In the genomic region with DNA sequence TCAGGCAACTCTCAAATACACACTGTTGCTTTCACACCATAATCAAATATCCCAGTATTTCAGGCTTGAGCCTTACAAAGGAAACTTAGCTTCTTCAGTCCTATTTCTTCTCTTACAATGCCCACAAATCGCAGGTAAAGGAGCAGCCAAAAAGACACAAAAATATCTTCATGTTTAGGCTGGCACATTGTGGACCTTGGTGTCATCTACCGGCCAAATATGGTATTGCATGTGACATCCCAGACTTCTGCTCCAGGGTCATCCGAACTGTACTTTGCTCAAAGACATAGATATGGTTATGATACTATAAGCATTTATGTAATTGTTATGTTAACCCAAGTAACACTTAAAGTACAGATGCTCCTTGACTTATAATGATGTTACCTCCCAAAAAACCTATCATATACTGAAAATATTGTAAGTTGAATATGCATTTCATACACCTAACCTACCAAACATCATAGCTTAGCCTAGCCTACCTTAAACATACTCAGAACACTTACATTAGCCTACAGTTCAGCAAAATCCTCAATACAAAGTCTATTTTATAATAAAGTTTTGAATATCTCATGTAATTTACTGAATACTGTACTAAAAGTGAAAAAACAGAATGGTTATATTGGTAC, we compare ENCODE assay signal across 8 cellular contexts. TPM values are rescaled to one million over a fixed set of nuclear protein-coding genes. Genes with fewer than 3 reads are reported as not detected.
DNase-seq lines count a peak whose midpoint lies in the region; ATAC-seq, FAIRE-seq and TF ChIP-seq lines count a peak whose summit lies in the region.

No MANE protein-coding gene starts in this region.

- CTCF ChIA-PET in K562 (lab: Yijun Ruan, JAX; ENCODE audit: low intra/inter-chr PET ratio) = interaction anchor here (0.6 to 1.4 kb wide), 9 partner anchors 152 to 1010 kb away, joined by 3 to 5 read pairs (median 3); a partner anchor contains a TSS

- peaks cover 3 to 10% of the 10 kb centered on the region in 2 experiments; a peak in 2 of 5 replicates for H3K27me3 ChIP-seq in K562 (ENCODE audit: control insufficient read depth in 2 of 2, insufficient read depth in 2 of 2, low read length in 2 of 2)

- ATAC-seq in K562 (peak; percentile 89), HG03039 (IDR thresholded peaks at IDR 0.05; ENCODE audit: unreplicated experiment) (no peak)

- TF ChIP-seq RAD21 in K562 (CRISPR knock-in tag; conservative IDR thresholded peaks at IDR 0.05 in 1 of 2, IDR thresholded peaks at IDR 0.05 in 1 of 2) = peak; percentile 97 to 98

- no peak overlapping the region for H3K4me3 ChIP-seq in K562

- no peaks in the 10 kb centered on the region for H3K9me1 ChIP-seq in K562 (ENCODE audit: control insufficient read depth, insufficient read depth, low read length)

- H4K20me1 ChIP-seq in K562 (replicated peaks; ENCODE audit: control insufficient read depth, insufficient read depth, low read length) = no peaks in the 10 kb centered on the region; the same call in 1 of the 2 replicates

- H3K4me1 ChIP-seq in K562 (replicated peaks in 1 of 2; ENCODE audit: control insufficient read depth in 2 of 2, insufficient read depth in 2 of 2, low read length in 2 of 2) = no peaks in the 10 kb centered on the region

- no peak overlapping the region for H3K4me2 ChIP-seq in K562 (ENCODE audit: insufficient read depth, low read length)

- H3K36me3 ChIP-seq in K562 (ENCODE audit: control insufficient read depth, insufficient read depth, low read length) = no peaks in the 10 kb centered on the region

- H3K27ac ChIP-seq in K562 (ENCODE audit: extremely low read depth, low read depth, low read length) = no peak overlapping the region

- H2AFZ ChIP-seq in K562 (ENCODE audit: low read depth, low read length) = no peak overlapping the region

- POLR2A ChIA-PET in K562 (lab: Yijun Ruan, JAX) = interaction anchor here (1.0 kb wide), 1 partner anchor 28 kb away, joined by 3 read pairs; no protein-coding TSS in a partner anchor

- no peaks in the 10 kb centered on the region for H3K9me3 ChIP-seq in K562 (replicated peaks; ENCODE audit: control insufficient read depth, insufficient read depth, low read depth, low read length)

- TF ChIP-seq POLR2A in K562 (conservative IDR thresholded peaks at IDR 0.05) = no peak

- in situ Hi-C loops in K562 (cut with MboI) = loop anchor here (25.0 kb wide), 1 partner anchor 752 kb away; no protein-coding TSS in a partner anchor

- H3K79me2 ChIP-seq in K562 (ENCODE audit: control insufficient read depth, insufficient read depth, low read length) = no peaks in the 10 kb centered on the region

- TF ChIP-seq EP300 in K562 (IDR thresholded peaks at IDR 0.05; ENCODE audit: low read length) = no peak

- H3K9ac ChIP-seq in K562 (ENCODE audit: insufficient read depth in 1 of 2, low read depth in 2 of 2, low read length in 2 of 2) = no peak overlapping the region

- 5% methylated on average over 3 of the region's 3 CpGs for WGBS in K562 (ENCODE audit: insufficient coverage, low coverage, missing lambda C conversion rate)

- DNase-seq in NCI-H1417 (lab: John Stamatoyannopoulos, UW) (peak in 2 of 3 experiments; percentile 9 to 55), NCI-H1417 treated with DMSO at 0.1 percent for 48 hours (lab: John Stamatoyannopoulos, UW) (no peak), T1000 (lab: John Stamatoyannopoulos, UW) (peak; percentile 20), K562 (ENCODE audit: extremely low read depth in 1 of 4, low spot score in 3 of 4) (peak; percentile 64 to 74 (median 74)), iris pigment epithelial cell (ENCODE audit: low read depth) (peak; percentile 46)
- DNase-seq in stimulated activated CD4-positive, alpha-beta T cell treated with anti-CD3 and anti-CD28 coated beads, Interleukin-2, amount 100 ng/mL, for 24 hours = peak; percentile 51 to 66

- FAIRE-seq in K562 (lab: Jason Lieb, UNC) = peak; percentile 97

- no TSS peak for BruUV-seq in K562 (replicated peaks; lab: Mats Ljungman, UMichigan)

- intact Hi-C loops in K562 (cut with micrococcal nuclease) = loop anchor here (1.0 to 5.0 kb wide), 4 partner anchors 153 to 752 kb away; no protein-coding TSS in a partner anchor

- TF ChIP-seq CTCF in LNCAP (IDR thresholded peaks at IDR 0.05) (peak; percentile 91), K562 (IDR thresholded peaks at IDR 0.05 in 2 of 3, conservative IDR thresholded peaks at IDR 0.05 in 1 of 3; ENCODE audit: insufficient read depth in 2 of 3, low read depth in 1 of 3, low read length in 3 of 3) (peak; percentile 87 to 98 (median 97))

TF ChIP-seq in K562, 482 proteins besides CTCF, POLR2A, EP300 and RAD21 (continues in another document):
- TF ChIP-seq KDM2B (CRISPR knock-in tag; IDR thresholded peaks at IDR 0.05) (no peak), SMC3 (conservative IDR thresholded peaks at IDR 0.05; ENCODE audit: insufficient read depth, low read depth, low read length) (peak; percentile 89), CREM (IDR thresholded peaks at IDR 0.05; ENCODE audit: low read depth) (0 out of 2 replicates have a peak, but pooled peaks have one; percentile 32), ZNF24 (IDR thresholded peaks at IDR 0.05) (peak; percentile 54; the same call in 1 of the 2 replicates)

RNA-seq across cellular contexts. Expression of a gene that starts 4.6 kb away (rescaled TPM):
- total RNA-seq in K562 (2011; cell fraction: chromatin; rRNA removed; ENCODE audit: low replicate concordance) = not detected in 2 replicates
- not detected in 2 replicates for total RNA-seq in K562 (2011; cell fraction: nucleolus; rRNA removed)
- total RNA-seq in K562 (2011; cell fraction: nucleoplasm; rRNA removed) = not detected in 2 replicates
- not detected in 2 replicates for total RNA-seq in K562 (2014; rRNA removed)
- total RNA-seq in K562 (2014; rRNA removed; fragmentation: Illumina TruSeq; extraction: Trizol) = not detected in 2 replicates
- total RNA-seq in K562 (2015; rRNA removed; fragmentation: Illumina TruSeq; extraction: Trizol) = not detected in 2 replicates
- total RNA-seq in K562 (2021) = not detected in 2 replicates
- not detected in 2 replicates for polyA plus RNA-seq in K562 (2011; rRNA removed)
- not detected in 2 replicates for polyA plus RNA-seq in K562 (2011; cell fraction: cytosol; rRNA removed)
- polyA plus RNA-seq in K562 (2011; cell fraction: nucleus; rRNA removed) = not detected in 2 replicates
- 0.07 and 0.08 TPM in 2 replicates for polyA plus RNA-seq in K562 (2012)
- not detected in 2 replicates for polyA plus RNA-seq in K562 (2014; fragmentation: Illumina TruSeq; extraction: Trizol)
- polyA plus RNA-seq in K562 (2014; fragmentation: Nextera tagmentation; extraction: Ambion mirVana) = not detected
- not detected in 2 replicates for polyA plus RNA-seq in K562 (2014; rRNA removed)
- not detected in 2 replicates for polyA minus RNA-seq in K562 (2011; rRNA and poly(A)+ RNA removed)
- polyA minus RNA-seq in K562 (2011; cell fraction: cytosol; rRNA and poly(A)+ RNA removed) = not detected in 2 replicates
- polyA minus RNA-seq in K562 (2011; cell fraction: nucleus; rRNA and poly(A)+ RNA removed) = not detected in 2 replicates

RNA-seq across cellular contexts. Expression of a gene that starts 30.0 kb away (rescaled TPM):
- total RNA-seq in K562 (2011; cell fraction: chromatin; rRNA removed; ENCODE audit: low replicate concordance) = not detected in 2 replicates
- total RNA-seq in K562 (2011; cell fraction: nucleolus; rRNA removed) = not detected in 2 replicates
- total RNA-seq in K562 (2011; cell fraction: nucleoplasm; rRNA removed) = not detected in 2 replicates
- total RNA-seq in K562 (2014; rRNA removed) (not detected in 2 replicates), K562 (2014; rRNA removed; fragmentation: Illumina TruSeq; extraction: Trizol) (not detected in 2 replicates), K562 (2015; rRNA removed; fragmentation: Illumina TruSeq; extraction: Trizol) (not detected in 2 replicates), K562 (2021) (not detected in 2 replicates)
- polyA plus RNA-seq in K562 (2011; rRNA removed) (not detected in 2 replicates), K562 (2014; fragmentation: Illumina TruSeq; extraction: Trizol) (not detected in 2 replicates), K562 (2014; fragmentation: Nextera tagmentation; extraction: Ambion mirVana) (not detected), K562 (2014; rRNA removed) (0.08 TPM in 1 of 2 replicates, not detected in the other)
- not detected in 2 replicates for polyA plus RNA-seq in K562 (2011; cell fraction: cytosol; rRNA removed)
- not detected in 2 replicates for polyA plus RNA-seq in K562 (2011; cell fraction: nucleus; rRNA removed)
- polyA plus RNA-seq in K562 (2012) = not detected in 2 replicates
- not detected in 2 replicates for polyA minus RNA-seq in K562 (2011; rRNA and poly(A)+ RNA removed)
- polyA minus RNA-seq in K562 (2011; cell fraction: cytosol; rRNA and poly(A)+ RNA removed) = not detected in 2 replicates
- polyA minus RNA-seq in K562 (2011; cell fraction: nucleus; rRNA and poly(A)+ RNA removed) = not detected in 2 replicates

RNA-seq across cellular contexts. Expression of a gene that starts 43.4 kb away (rescaled TPM):
- 315 and 347 TPM in 2 replicates for total RNA-seq in K562 (2011; cell fraction: chromatin; rRNA removed; ENCODE audit: low replicate concordance)
- total RNA-seq in K562 (2011; cell fraction: nucleolus; rRNA removed) = 122 and 127 TPM in 2 replicates
- 213 and 355 TPM in 2 replicates for total RNA-seq in K562 (2011; cell fraction: nucleoplasm; rRNA removed)
- total RNA-seq in K562 (2014; rRNA removed) (8.4 and 13.8 TPM in 2 replicates), K562 (2014; rRNA removed; fragmentation: Illumina TruSeq; extraction: Trizol) (13.8 and 18.0 TPM in 2 replicates), K562 (2015; rRNA removed; fragmentation: Illumina TruSeq; extraction: Trizol) (20.8 and 24.1 TPM in 2 replicates), K562 (2021) (32.0 and 43.6 TPM in 2 replicates)
- polyA plus RNA-seq in K562 (2011; rRNA removed) (32.0 and 38.1 TPM in 2 replicates), K562 (2014; fragmentation: Illumina TruSeq; extraction: Trizol) (30.7 and 39.5 TPM in 2 replicates), K562 (2014; fragmentation: Nextera tagmentation; extraction: Ambion mirVana) (1 to 10 TPM; 2.2 to 2.4 TPM), K562 (2014; rRNA removed) (42.1 and 48.3 TPM in 2 replicates)
- 26.4 and 34.1 TPM in 2 replicates for polyA plus RNA-seq in K562 (2011; cell fraction: cytosol; rRNA removed)
- polyA plus RNA-seq in K562 (2011; cell fraction: nucleus; rRNA removed) = 333 and 428 TPM in 2 replicates
- 38.3 and 56.3 TPM in 2 replicates for polyA plus RNA-seq in K562 (2012)
- 28.2 and 30.1 TPM in 2 replicates for polyA minus RNA-seq in K562 (2011; rRNA and poly(A)+ RNA removed)
- polyA minus RNA-seq in K562 (2011; cell fraction: cytosol; rRNA and poly(A)+ RNA removed) = 8.6 and 13.7 TPM in 2 replicates
- 61.4 and 72.4 TPM in 2 replicates for polyA minus RNA-seq in K562 (2011; cell fraction: nucleus; rRNA and poly(A)+ RNA removed)
